ENCODE assay signal across 1 cellular context in the genomic region with DNA sequence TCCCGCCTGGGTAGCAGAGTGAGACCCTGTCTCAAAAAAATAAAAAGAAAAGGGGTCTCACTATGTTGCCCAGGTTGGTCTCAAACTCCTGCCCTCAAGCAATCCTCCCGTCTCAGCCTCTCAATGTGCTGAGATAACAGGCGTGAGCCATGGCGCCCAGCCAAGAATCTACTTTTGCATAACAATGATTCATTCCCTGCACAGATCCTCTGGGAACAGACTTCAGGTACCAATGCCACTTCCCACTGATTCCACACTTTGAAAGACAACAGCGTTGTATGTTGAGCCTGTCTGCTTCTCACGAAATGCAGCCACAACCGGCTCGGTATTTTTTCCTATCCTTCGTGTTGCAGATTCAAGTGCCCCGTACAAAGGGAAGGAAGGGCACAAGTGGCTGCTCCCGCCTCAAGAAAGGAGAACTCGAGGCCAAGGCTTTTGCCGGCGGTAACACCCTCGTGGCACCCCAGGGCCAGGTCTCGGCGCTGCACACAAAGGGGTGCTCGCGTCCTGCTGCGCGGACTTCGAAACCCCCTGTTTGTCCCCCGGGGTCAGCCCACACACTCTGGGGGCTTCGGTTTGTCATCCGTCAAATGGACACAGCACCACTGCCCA.
A peak's percentile ranks its signal among the peaks of the same experiment; 100 is the strongest.
TF ChIP-seq lines count a peak whose summit lies in the region.

No MANE protein-coding gene starts in this region.

TF ChIP-seq in K562, 482 proteins besides CTCF, POLR2A, EP300 and RAD21 (continues in another document):
- TF ChIP-seq, protein P1, sequence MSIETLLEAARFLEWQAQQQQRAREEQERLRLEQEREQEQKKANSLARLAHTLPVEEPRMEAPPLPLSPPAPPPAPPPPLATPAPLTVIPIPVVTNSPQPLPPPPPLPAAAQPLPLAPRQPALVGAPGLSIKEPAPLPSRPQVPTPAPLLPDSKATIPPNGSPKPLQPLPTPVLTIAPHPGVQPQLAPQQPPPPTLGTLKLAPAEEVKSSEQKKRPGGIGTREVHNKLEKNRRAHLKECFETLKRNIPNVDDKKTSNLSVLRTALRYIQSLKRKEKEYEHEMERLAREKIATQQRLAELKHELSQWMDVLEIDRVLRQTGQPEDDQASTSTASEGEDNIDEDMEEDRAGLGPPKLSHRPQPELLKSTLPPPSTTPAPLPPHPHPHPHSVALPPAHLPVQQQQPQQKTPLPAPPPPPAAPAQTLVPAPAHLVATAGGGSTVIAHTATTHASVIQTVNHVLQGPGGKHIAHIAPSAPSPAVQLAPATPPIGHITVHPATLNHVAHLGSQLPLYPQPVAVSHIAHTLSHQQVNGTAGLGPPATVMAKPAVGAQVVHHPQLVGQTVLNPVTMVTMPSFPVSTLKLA (conservative IDR thresholded peaks at IDR 0.05) = 0 out of 4 replicates have a peak, but pooled peaks of 1 of the 2 experiments have one; percentile 65
- TF ChIP-seq SRSF3 (IDR thresholded peaks at IDR 0.05; ENCODE audit: insufficient read depth, low read length) (no peak), ZNF780A (CRISPR knock-in tag; IDR thresholded peaks at IDR 0.05) (no peak), ZNF76 (CRISPR knock-in tag; IDR thresholded peaks at IDR 0.05; ENCODE audit: borderline replicate concordance) (no peak), SOX6 (IDR thresholded peaks at IDR 0.05) (peak; percentile 86), SPI1 (IDR thresholded peaks at IDR 0.05; ENCODE audit: borderline replicate concordance, low read depth, low read length) (peak; percentile 34; the same call in 1 of the 2 replicates), GABPB2 (CRISPR knock-in tag; conservative IDR thresholded peaks at IDR 0.05) (no peak), FOXP1 (CRISPR knock-in tag; IDR thresholded peaks at IDR 0.05) (no peak), MCM2 (IDR thresholded peaks at IDR 0.05; ENCODE audit: low read depth) (no peak), FIP1L1 (IDR thresholded peaks at IDR 0.05; ENCODE audit: low read depth, low read length, poor library complexity, severe bottlenecking) (no peak), ARNT (IDR thresholded peaks at IDR 0.05) (peak; percentile 47 to 48; a peak in 1 of 4 replicates), KAT8 (IDR thresholded peaks at IDR 0.05; ENCODE audit: low read depth) (no peak), ETV6 (IDR thresholded peaks at IDR 0.05; ENCODE audit: borderline replicate concordance in 1 of 2, low read depth in 2 of 2, low read length in 1 of 2) (no peak), ETV6 (CRISPR knock-in tag; IDR thresholded peaks at IDR 0.05; ENCODE audit: borderline replicate concordance) (no peak), SMARCA5 (IDR thresholded peaks at IDR 0.05) (peak; percentile 88), ESRRA (IDR thresholded peaks at IDR 0.05; ENCODE audit: borderline replicate concordance, low read depth) (no peak), ERF (CRISPR knock-in tag; IDR thresholded peaks at IDR 0.05) (no peak), SIN3A (IDR thresholded peaks at IDR 0.05; ENCODE audit: borderline replicate concordance in 2 of 2, control insufficient read depth in 1 of 2, low read depth in 2 of 2, low read length in 2 of 2) (no peak), JUN (IDR thresholded peaks at IDR 0.05; ENCODE audit: borderline replicate concordance, low read depth, low read length) (peak; percentile 7; the same call in 1 of the 2 replicates), JUN (CRISPR knock-in tag; IDR thresholded peaks at IDR 0.05; ENCODE audit: borderline replicate concordance) (no peak), TBL1XR1 (IDR thresholded peaks at IDR 0.05; ENCODE audit: low read length in 2 of 2) (no peak), L3MBTL2 (IDR thresholded peaks at IDR 0.05) (peak; percentile 92), U2AF2 (optimal IDR thresholded peaks at IDR 0.05; ENCODE audit: low read depth, low read length) (no peak), CREB1 (IDR thresholded peaks at IDR 0.05) (no peak), CREB1 (CRISPR knock-in tag; IDR thresholded peaks at IDR 0.05) (0 out of 2 replicates have a peak, but pooled peaks have one; percentile 42), NEUROD1 (IDR thresholded peaks at IDR 0.05; ENCODE audit: borderline replicate concordance, low read depth, low read length, partially characterized antibody) (peak; percentile 5)
- TF ChIP-seq, protein P2, sequence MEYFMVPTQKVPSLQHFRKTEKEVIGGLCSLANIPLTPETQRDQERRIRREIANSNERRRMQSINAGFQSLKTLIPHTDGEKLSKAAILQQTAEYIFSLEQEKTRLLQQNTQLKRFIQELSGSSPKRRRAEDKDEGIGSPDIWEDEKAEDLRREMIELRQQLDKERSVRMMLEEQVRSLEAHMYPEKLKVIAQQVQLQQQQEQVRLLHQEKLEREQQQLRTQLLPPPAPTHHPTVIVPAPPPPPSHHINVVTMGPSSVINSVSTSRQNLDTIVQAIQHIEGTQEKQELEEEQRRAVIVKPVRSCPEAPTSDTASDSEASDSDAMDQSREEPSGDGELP (CRISPR knock-in tag; IDR thresholded peaks at IDR 0.05; ENCODE audit: borderline replicate concordance) = no peak
- TF ChIP-seq, protein P3, sequence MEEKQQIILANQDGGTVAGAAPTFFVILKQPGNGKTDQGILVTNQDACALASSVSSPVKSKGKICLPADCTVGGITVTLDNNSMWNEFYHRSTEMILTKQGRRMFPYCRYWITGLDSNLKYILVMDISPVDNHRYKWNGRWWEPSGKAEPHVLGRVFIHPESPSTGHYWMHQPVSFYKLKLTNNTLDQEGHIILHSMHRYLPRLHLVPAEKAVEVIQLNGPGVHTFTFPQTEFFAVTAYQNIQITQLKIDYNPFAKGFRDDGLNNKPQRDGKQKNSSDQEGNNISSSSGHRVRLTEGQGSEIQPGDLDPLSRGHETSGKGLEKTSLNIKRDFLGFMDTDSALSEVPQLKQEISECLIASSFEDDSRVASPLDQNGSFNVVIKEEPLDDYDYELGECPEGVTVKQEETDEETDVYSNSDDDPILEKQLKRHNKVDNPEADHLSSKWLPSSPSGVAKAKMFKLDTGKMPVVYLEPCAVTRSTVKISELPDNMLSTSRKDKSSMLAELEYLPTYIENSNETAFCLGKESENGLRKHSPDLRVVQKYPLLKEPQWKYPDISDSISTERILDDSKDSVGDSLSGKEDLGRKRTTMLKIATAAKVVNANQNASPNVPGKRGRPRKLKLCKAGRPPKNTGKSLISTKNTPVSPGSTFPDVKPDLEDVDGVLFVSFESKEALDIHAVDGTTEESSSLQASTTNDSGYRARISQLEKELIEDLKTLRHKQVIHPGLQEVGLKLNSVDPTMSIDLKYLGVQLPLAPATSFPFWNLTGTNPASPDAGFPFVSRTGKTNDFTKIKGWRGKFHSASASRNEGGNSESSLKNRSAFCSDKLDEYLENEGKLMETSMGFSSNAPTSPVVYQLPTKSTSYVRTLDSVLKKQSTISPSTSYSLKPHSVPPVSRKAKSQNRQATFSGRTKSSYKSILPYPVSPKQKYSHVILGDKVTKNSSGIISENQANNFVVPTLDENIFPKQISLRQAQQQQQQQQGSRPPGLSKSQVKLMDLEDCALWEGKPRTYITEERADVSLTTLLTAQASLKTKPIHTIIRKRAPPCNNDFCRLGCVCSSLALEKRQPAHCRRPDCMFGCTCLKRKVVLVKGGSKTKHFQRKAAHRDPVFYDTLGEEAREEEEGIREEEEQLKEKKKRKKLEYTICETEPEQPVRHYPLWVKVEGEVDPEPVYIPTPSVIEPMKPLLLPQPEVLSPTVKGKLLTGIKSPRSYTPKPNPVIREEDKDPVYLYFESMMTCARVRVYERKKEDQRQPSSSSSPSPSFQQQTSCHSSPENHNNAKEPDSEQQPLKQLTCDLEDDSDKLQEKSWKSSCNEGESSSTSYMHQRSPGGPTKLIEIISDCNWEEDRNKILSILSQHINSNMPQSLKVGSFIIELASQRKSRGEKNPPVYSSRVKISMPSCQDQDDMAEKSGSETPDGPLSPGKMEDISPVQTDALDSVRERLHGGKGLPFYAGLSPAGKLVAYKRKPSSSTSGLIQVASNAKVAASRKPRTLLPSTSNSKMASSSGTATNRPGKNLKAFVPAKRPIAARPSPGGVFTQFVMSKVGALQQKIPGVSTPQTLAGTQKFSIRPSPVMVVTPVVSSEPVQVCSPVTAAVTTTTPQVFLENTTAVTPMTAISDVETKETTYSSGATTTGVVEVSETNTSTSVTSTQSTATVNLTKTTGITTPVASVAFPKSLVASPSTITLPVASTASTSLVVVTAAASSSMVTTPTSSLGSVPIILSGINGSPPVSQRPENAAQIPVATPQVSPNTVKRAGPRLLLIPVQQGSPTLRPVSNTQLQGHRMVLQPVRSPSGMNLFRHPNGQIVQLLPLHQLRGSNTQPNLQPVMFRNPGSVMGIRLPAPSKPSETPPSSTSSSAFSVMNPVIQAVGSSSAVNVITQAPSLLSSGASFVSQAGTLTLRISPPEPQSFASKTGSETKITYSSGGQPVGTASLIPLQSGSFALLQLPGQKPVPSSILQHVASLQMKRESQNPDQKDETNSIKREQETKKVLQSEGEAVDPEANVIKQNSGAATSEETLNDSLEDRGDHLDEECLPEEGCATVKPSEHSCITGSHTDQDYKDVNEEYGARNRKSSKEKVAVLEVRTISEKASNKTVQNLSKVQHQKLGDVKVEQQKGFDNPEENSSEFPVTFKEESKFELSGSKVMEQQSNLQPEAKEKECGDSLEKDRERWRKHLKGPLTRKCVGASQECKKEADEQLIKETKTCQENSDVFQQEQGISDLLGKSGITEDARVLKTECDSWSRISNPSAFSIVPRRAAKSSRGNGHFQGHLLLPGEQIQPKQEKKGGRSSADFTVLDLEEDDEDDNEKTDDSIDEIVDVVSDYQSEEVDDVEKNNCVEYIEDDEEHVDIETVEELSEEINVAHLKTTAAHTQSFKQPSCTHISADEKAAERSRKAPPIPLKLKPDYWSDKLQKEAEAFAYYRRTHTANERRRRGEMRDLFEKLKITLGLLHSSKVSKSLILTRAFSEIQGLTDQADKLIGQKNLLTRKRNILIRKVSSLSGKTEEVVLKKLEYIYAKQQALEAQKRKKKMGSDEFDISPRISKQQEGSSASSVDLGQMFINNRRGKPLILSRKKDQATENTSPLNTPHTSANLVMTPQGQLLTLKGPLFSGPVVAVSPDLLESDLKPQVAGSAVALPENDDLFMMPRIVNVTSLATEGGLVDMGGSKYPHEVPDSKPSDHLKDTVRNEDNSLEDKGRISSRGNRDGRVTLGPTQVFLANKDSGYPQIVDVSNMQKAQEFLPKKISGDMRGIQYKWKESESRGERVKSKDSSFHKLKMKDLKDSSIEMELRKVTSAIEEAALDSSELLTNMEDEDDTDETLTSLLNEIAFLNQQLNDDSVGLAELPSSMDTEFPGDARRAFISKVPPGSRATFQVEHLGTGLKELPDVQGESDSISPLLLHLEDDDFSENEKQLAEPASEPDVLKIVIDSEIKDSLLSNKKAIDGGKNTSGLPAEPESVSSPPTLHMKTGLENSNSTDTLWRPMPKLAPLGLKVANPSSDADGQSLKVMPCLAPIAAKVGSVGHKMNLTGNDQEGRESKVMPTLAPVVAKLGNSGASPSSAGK (IDR thresholded peaks at IDR 0.05) = peak; percentile 90
- TF ChIP-seq, protein P4, sequence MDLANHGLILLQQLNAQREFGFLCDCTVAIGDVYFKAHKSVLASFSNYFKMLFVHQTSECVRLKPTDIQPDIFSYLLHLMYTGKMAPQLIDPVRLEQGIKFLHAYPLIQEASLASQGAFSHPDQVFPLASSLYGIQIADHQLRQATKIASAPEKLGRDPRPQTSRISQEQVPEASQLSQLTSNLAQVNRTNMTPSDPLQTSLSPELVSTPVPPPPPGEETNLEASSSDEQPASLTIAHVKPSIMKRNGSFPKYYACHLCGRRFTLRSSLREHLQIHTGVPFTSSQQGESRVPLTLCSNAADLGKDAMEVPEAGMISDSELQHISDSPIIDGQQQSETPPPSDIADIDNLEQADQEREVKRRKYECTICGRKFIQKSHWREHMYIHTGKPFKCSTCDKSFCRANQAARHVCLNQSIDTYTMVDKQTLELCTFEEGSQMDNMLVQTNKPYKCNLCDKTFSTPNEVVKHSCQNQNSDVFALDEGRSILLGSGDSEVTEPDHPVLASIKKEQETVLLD (IDR thresholded peaks at IDR 0.05) = no peak
- TF ChIP-seq, protein P5, sequence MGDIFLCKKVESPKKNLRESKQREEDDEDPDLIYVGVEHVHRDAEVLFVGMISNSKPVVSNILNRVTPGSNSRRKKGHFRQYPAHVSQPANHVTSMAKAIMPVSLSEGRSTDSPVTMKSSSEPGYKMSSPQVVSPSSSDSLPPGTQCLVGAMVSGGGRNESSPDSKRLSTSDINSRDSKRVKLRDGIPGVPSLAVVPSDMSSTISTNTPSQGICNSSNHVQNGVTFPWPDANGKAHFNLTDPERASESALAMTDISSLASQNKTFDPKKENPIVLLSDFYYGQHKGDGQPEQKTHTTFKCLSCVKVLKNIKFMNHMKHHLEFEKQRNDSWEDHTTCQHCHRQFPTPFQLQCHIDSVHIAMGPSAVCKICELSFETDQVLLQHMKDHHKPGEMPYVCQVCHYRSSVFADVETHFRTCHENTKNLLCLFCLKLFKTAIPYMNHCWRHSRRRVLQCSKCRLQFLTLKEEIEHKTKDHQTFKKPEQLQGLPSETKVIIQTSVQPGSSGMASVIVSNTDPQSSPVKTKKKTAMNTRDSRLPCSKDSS (IDR thresholded peaks at IDR 0.05; ENCODE audit: low read depth, partially characterized antibody) = no peak
- TF ChIP-seq, protein P6, sequence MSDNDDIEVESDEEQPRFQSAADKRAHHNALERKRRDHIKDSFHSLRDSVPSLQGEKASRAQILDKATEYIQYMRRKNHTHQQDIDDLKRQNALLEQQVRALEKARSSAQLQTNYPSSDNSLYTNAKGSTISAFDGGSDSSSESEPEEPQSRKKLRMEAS (CRISPR knock-in tag; IDR thresholded peaks at IDR 0.05) = 0 out of 2 replicates have a peak, but pooled peaks have one; percentile 11
- TF ChIP-seq, protein P7, sequence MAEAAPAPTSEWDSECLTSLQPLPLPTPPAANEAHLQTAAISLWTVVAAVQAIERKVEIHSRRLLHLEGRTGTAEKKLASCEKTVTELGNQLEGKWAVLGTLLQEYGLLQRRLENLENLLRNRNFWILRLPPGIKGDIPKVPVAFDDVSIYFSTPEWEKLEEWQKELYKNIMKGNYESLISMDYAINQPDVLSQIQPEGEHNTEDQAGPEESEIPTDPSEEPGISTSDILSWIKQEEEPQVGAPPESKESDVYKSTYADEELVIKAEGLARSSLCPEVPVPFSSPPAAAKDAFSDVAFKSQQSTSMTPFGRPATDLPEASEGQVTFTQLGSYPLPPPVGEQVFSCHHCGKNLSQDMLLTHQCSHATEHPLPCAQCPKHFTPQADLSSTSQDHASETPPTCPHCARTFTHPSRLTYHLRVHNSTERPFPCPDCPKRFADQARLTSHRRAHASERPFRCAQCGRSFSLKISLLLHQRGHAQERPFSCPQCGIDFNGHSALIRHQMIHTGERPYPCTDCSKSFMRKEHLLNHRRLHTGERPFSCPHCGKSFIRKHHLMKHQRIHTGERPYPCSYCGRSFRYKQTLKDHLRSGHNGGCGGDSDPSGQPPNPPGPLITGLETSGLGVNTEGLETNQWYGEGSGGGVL (CRISPR knock-in tag; IDR thresholded peaks at IDR 0.05) = no peak
- TF ChIP-seq, protein P8, sequence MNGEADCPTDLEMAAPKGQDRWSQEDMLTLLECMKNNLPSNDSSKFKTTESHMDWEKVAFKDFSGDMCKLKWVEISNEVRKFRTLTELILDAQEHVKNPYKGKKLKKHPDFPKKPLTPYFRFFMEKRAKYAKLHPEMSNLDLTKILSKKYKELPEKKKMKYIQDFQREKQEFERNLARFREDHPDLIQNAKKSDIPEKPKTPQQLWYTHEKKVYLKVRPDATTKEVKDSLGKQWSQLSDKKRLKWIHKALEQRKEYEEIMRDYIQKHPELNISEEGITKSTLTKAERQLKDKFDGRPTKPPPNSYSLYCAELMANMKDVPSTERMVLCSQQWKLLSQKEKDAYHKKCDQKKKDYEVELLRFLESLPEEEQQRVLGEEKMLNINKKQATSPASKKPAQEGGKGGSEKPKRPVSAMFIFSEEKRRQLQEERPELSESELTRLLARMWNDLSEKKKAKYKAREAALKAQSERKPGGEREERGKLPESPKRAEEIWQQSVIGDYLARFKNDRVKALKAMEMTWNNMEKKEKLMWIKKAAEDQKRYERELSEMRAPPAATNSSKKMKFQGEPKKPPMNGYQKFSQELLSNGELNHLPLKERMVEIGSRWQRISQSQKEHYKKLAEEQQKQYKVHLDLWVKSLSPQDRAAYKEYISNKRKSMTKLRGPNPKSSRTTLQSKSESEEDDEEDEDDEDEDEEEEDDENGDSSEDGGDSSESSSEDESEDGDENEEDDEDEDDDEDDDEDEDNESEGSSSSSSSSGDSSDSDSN (IDR thresholded peaks at IDR 0.05; ENCODE audit: borderline replicate concordance in 1 of 2, low read depth in 2 of 2, low read length in 2 of 2) = no peak; a peak in 1 of 4 replicates
